1 cellular context compared by ENCODE assay signal in the genomic region with DNA sequence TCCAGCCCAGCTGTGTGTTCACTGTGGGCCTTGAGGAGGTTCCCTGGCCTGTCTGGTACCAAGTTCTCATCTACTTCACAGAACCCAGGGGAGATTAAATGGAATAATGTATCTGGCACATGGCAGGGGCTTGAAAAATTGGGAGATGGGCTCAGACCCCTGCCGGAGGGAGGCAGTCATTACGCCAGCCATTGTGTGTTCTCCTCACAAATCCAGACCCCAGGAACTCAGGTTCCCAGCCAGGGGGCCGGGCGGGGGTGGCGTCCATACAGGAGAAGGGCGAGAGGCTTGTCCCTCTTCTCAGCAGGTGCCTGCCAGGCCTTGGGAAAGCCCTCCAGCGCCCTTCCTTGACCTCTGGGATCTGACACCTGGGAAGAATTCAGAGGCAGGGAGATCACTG.
TF ChIP-seq lines count a peak whose summit lies in the region.

No MANE protein-coding gene starts in this region.

TF ChIP-seq in WTC11, 78 proteins besides CTCF, POLR2A, EP300 and RAD21 (continued from another document):
- TF ChIP-seq, protein P1, sequence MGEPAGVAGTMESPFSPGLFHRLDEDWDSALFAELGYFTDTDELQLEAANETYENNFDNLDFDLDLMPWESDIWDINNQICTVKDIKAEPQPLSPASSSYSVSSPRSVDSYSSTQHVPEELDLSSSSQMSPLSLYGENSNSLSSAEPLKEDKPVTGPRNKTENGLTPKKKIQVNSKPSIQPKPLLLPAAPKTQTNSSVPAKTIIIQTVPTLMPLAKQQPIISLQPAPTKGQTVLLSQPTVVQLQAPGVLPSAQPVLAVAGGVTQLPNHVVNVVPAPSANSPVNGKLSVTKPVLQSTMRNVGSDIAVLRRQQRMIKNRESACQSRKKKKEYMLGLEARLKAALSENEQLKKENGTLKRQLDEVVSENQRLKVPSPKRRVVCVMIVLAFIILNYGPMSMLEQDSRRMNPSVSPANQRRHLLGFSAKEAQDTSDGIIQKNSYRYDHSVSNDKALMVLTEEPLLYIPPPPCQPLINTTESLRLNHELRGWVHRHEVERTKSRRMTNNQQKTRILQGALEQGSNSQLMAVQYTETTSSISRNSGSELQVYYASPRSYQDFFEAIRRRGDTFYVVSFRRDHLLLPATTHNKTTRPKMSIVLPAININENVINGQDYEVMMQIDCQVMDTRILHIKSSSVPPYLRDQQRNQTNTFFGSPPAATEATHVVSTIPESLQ (CRISPR knock-in tag; IDR thresholded peaks at IDR 0.05), result no peak
- TF ChIP-seq IRF2 (CRISPR knock-in tag; IDR thresholded peaks at IDR 0.05; ENCODE audit: borderline replicate concordance, low read depth), result no peak
- TF ChIP-seq, protein P2, sequence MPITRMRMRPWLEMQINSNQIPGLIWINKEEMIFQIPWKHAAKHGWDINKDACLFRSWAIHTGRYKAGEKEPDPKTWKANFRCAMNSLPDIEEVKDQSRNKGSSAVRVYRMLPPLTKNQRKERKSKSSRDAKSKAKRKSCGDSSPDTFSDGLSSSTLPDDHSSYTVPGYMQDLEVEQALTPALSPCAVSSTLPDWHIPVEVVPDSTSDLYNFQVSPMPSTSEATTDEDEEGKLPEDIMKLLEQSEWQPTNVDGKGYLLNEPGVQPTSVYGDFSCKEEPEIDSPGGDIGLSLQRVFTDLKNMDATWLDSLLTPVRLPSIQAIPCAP (CRISPR knock-in tag; IDR thresholded peaks at IDR 0.05), result no peak
- TF ChIP-seq JAZF1 (CRISPR knock-in tag; IDR thresholded peaks at IDR 0.05), result no peak
- TF ChIP-seq, protein P3, sequence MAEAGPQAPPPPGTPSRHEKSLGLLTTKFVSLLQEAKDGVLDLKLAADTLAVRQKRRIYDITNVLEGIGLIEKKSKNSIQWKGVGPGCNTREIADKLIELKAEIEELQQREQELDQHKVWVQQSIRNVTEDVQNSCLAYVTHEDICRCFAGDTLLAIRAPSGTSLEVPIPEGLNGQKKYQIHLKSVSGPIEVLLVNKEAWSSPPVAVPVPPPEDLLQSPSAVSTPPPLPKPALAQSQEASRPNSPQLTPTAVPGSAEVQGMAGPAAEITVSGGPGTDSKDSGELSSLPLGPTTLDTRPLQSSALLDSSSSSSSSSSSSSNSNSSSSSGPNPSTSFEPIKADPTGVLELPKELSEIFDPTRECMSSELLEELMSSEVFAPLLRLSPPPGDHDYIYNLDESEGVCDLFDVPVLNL (CRISPR knock-in tag; IDR thresholded peaks at IDR 0.05; ENCODE audit: borderline replicate concordance, low read depth), result no peak
- no peak for TF ChIP-seq FOXP1 (CRISPR knock-in tag; IDR thresholded peaks at IDR 0.05; ENCODE audit: borderline replicate concordance)
- TF ChIP-seq, protein P4, sequence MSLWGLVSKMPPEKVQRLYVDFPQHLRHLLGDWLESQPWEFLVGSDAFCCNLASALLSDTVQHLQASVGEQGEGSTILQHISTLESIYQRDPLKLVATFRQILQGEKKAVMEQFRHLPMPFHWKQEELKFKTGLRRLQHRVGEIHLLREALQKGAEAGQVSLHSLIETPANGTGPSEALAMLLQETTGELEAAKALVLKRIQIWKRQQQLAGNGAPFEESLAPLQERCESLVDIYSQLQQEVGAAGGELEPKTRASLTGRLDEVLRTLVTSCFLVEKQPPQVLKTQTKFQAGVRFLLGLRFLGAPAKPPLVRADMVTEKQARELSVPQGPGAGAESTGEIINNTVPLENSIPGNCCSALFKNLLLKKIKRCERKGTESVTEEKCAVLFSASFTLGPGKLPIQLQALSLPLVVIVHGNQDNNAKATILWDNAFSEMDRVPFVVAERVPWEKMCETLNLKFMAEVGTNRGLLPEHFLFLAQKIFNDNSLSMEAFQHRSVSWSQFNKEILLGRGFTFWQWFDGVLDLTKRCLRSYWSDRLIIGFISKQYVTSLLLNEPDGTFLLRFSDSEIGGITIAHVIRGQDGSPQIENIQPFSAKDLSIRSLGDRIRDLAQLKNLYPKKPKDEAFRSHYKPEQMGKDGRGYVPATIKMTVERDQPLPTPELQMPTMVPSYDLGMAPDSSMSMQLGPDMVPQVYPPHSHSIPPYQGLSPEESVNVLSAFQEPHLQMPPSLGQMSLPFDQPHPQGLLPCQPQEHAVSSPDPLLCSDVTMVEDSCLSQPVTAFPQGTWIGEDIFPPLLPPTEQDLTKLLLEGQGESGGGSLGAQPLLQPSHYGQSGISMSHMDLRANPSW (CRISPR knock-in tag; conservative IDR thresholded peaks at IDR 0.05; ENCODE audit: low read depth), result no peak
- TF ChIP-seq, protein P5, sequence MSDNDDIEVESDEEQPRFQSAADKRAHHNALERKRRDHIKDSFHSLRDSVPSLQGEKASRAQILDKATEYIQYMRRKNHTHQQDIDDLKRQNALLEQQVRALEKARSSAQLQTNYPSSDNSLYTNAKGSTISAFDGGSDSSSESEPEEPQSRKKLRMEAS (CRISPR knock-in tag; IDR thresholded peaks at IDR 0.05), result no peak
- no peak for TF ChIP-seq FOXJ3 (CRISPR knock-in tag; IDR thresholded peaks at IDR 0.05; ENCODE audit: borderline replicate concordance)
- no peak for TF ChIP-seq OVOL2 (CRISPR knock-in tag; IDR thresholded peaks at IDR 0.05; ENCODE audit: borderline replicate concordance)
- TF ChIP-seq, protein P6, sequence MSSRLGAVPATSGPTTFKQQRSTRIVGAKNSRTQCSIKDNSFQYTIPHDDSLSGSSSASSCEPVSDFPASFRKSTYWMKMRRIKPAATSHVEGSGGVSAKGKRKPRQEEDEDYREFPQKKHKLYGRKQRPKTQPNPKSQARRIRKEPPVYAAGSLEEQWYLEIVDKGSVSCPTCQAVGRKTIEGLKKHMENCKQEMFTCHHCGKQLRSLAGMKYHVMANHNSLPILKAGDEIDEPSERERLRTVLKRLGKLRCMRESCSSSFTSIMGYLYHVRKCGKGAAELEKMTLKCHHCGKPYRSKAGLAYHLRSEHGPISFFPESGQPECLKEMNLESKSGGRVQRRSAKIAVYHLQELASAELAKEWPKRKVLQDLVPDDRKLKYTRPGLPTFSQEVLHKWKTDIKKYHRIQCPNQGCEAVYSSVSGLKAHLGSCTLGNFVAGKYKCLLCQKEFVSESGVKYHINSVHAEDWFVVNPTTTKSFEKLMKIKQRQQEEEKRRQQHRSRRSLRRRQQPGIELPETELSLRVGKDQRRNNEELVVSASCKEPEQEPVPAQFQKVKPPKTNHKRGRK (CRISPR knock-in tag; IDR thresholded peaks at IDR 0.05; ENCODE audit: borderline replicate concordance), result no peak
- TF ChIP-seq, protein P7, sequence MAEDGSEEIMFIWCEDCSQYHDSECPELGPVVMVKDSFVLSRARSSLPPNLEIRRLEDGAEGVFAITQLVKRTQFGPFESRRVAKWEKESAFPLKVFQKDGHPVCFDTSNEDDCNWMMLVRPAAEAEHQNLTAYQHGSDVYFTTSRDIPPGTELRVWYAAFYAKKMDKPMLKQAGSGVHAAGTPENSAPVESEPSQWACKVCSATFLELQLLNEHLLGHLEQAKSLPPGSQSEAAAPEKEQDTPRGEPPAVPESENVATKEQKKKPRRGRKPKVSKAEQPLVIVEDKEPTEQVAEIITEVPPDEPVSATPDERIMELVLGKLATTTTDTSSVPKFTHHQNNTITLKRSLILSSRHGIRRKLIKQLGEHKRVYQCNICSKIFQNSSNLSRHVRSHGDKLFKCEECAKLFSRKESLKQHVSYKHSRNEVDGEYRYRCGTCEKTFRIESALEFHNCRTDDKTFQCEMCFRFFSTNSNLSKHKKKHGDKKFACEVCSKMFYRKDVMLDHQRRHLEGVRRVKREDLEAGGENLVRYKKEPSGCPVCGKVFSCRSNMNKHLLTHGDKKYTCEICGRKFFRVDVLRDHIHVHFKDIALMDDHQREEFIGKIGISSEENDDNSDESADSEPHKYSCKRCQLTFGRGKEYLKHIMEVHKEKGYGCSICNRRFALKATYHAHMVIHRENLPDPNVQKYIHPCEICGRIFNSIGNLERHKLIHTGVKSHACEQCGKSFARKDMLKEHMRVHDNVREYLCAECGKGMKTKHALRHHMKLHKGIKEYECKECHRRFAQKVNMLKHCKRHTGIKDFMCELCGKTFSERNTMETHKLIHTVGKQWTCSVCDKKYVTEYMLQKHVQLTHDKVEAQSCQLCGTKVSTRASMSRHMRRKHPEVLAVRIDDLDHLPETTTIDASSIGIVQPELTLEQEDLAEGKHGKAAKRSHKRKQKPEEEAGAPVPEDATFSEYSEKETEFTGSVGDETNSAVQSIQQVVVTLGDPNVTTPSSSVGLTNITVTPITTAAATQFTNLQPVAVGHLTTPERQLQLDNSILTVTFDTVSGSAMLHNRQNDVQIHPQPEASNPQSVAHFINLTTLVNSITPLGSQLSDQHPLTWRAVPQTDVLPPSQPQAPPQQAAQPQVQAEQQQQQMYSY (CRISPR knock-in tag; IDR thresholded peaks at IDR 0.05), result no peak
- TF ChIP-seq, protein P8, sequence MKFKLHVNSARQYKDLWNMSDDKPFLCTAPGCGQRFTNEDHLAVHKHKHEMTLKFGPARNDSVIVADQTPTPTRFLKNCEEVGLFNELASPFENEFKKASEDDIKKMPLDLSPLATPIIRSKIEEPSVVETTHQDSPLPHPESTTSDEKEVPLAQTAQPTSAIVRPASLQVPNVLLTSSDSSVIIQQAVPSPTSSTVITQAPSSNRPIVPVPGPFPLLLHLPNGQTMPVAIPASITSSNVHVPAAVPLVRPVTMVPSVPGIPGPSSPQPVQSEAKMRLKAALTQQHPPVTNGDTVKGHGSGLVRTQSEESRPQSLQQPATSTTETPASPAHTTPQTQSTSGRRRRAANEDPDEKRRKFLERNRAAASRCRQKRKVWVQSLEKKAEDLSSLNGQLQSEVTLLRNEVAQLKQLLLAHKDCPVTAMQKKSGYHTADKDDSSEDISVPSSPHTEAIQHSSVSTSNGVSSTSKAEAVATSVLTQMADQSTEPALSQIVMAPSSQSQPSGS (CRISPR knock-in tag; IDR thresholded peaks at IDR 0.05; ENCODE audit: borderline replicate concordance, low read depth), result no peak
- no peak for TF ChIP-seq TEAD1 (CRISPR knock-in tag; IDR thresholded peaks at IDR 0.05)
